In the genomic region with DNA sequence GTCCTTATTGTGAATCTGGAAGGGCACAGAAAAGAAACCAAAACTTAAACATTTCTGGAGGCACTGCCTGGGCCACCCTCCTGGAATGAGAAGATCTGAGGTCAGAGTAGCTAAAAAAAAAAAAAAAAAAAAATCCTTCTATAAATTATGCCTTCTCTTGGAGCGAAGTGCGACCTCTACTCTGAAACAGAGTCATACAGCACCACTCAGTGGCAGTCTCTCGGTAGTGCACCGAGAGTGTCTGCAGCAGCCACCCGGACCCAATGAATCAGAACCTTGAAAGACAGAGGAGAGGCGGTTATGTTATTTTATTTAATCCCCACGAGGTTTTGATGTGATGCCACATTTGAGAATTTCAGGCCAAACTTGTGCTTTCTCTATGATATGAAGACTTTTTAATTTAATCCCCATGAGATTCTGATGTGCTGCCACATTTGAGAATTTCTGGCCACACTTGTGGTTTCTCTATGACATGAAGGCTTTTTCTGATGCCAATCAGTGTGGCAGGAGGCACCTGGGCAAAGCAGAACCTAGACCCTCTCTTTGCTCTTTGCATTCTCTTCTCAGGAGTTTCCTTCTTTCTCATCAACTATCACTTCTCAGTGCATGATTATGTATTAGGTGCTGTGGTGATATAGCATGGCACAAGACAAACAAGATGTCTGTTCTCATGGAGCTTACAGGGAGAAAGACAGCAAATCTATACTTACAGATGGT, we compare ENCODE assay signal across 8 cellular contexts. TPM values are rescaled to one million over a fixed set of nuclear protein-coding genes. Genes with fewer than 3 reads are reported as not detected.
DNase-seq lines count a peak whose midpoint lies in the region; ATAC-seq and TF ChIP-seq lines count a peak whose summit lies in the region.

No MANE protein-coding gene starts in this region.

- H3K36me3 ChIP-seq in BJ (ENCODE audit: control insufficient read depth, insufficient read depth, low read length), result no peaks in the 10 kb centered on the region
- H3K36me3 ChIP-seq in esophagus muscularis mucosa, result no peaks in the 10 kb centered on the region

- no peak for TF ChIP-seq POLR2A in esophagus muscularis mucosa (IDR thresholded peaks at IDR 0.05; ENCODE audit: low read depth)

- WGBS in esophagus muscularis mucosa, result 3% methylated on average over 7 of the region's 7 CpGs

- H3K27me3 ChIP-seq in BJ (ENCODE audit: control insufficient read depth, insufficient read depth, low read length), result no peaks in the 10 kb centered on the region; the same call in 1 of the 2 replicates
- no peaks in the 10 kb centered on the region for H3K27me3 ChIP-seq in esophagus muscularis mucosa

- no peak overlapping the region for H3K4me3 Mint-ChIP-seq in activated CD4-positive, alpha-beta memory T cell treated with anti-CD3 and anti-CD28 coated beads for 36 hours
- H3K4me3 Mint-ChIP-seq in naive thymus-derived CD8-positive, alpha-beta T cell, result no peak overlapping the region
- no peak overlapping the region for H3K4me3 Mint-ChIP-seq in type B pancreatic cell

- TF ChIP-seq EP300 in esophagus muscularis mucosa (IDR thresholded peaks at IDR 0.05), result no peak

- peak; percentile 51 for ATAC-seq in GM19463 (IDR thresholded peaks at IDR 0.05; ENCODE audit: unreplicated experiment)
- peak; percentile 62 to 63 for ATAC-seq in naive thymus-derived CD8-positive, alpha-beta T cell
- no peak for ATAC-seq in HG02642 (IDR thresholded peaks at IDR 0.05; ENCODE audit: poor library complexity, unreplicated experiment)

- DNase-seq in BJ (ENCODE audit: low read depth) (no peak), NCI-H2171 treated with DMSO at 0.1 percent for 48 hours (lab: John Stamatoyannopoulos, UW) (peak; percentile 0), esophagus muscularis mucosa (ENCODE audit: extremely low spot score) (no peak), type B pancreatic cell (ENCODE audit: extremely low spot score, unreplicated experiment) (no peak)
- DNase-seq in activated CD4-positive, alpha-beta memory T cell treated with anti-CD3 and anti-CD28 coated beads for 36 hours, result peak; percentile 66
- DNase-seq in naive thymus-derived CD8-positive, alpha-beta T cell, result peak in 9 of 10 donors; percentile 2 to 63 (median 17)

- no peaks in the 10 kb centered on the region for H3K9me3 ChIP-seq in esophagus muscularis mucosa

- H3K27me3 Mint-ChIP-seq in activated CD4-positive, alpha-beta memory T cell treated with anti-CD3 and anti-CD28 coated beads for 36 hours, result peaks cover 3% of the 10 kb centered on the region
- no peaks in the 10 kb centered on the region for H3K27me3 Mint-ChIP-seq in naive thymus-derived CD8-positive, alpha-beta T cell
- no peaks in the 10 kb centered on the region for H3K27me3 Mint-ChIP-seq in type B pancreatic cell

- TF ChIP-seq CTCF in BJ (IDR thresholded peaks at IDR 0.05; ENCODE audit: insufficient read depth, low read depth, low read length), result peak; percentile 67
- peak; percentile 60 to 63 (median 63) for TF ChIP-seq CTCF in esophagus muscularis mucosa (IDR thresholded peaks at IDR 0.05)
- peak; percentile 74 for TF ChIP-seq CTCF in type B pancreatic cell (conservative IDR thresholded peaks at IDR 0.05)

- H3K4me3 ChIP-seq in BJ (ENCODE audit: low read depth, low read length) (no peak overlapping the region), esophagus muscularis mucosa (no peak overlapping the region)

- peaks cover 0 to 4% (median 2%) of the 10 kb centered on the region in 4 donors for H3K4me1 ChIP-seq in esophagus muscularis mucosa

- POLR2A ChIA-PET in BJ (lab: Charles Lee), result no interaction called here
- POLR2A ChIA-PET in activated CD4-positive, alpha-beta memory T cell treated with anti-CD3 and anti-CD28 coated beads for 36 hours (lab: Charles Lee), result no interaction called here
- POLR2A ChIA-PET in naive thymus-derived CD8-positive, alpha-beta T cell (lab: Charles Lee), result no interaction called here

- CTCF ChIA-PET in BJ (lab: Yijun Ruan, JAX), result interaction anchor here (0.6 to 4.0 kb wide), 11 partner anchors 9 to 226 kb away, joined by 3 to 27 read pairs (median 5); no protein-coding TSS in a partner anchor
- CTCF ChIA-PET in activated CD4-positive, alpha-beta memory T cell treated with anti-CD3 and anti-CD28 coated beads for 36 hours (lab: Charles Lee), result interaction anchor here (0.6 to 4.7 kb wide), 14 partner anchors 9 to 467 kb away, joined by 3 to 38 read pairs (median 4); no protein-coding TSS in a partner anchor

- no peak overlapping the region for H3K27ac Mint-ChIP-seq in activated CD4-positive, alpha-beta memory T cell treated with anti-CD3 and anti-CD28 coated beads for 36 hours
- H3K27ac Mint-ChIP-seq in naive thymus-derived CD8-positive, alpha-beta T cell, result no peak overlapping the region
- no peak overlapping the region for H3K27ac Mint-ChIP-seq in type B pancreatic cell

- no peaks in the 10 kb centered on the region for H3K36me3 Mint-ChIP-seq in activated CD4-positive, alpha-beta memory T cell treated with anti-CD3 and anti-CD28 coated beads for 36 hours
- H3K36me3 Mint-ChIP-seq in naive thymus-derived CD8-positive, alpha-beta T cell, result no peaks in the 10 kb centered on the region
- H3K36me3 Mint-ChIP-seq in type B pancreatic cell, result no peaks in the 10 kb centered on the region

- no peak overlapping the region for H3K27ac ChIP-seq in esophagus muscularis mucosa (replicated peaks in 1 of 4)

- no peaks in the 10 kb centered on the region for H3K9me3 Mint-ChIP-seq in activated CD4-positive, alpha-beta memory T cell treated with anti-CD3 and anti-CD28 coated beads for 36 hours
- no peaks in the 10 kb centered on the region for H3K9me3 Mint-ChIP-seq in naive thymus-derived CD8-positive, alpha-beta T cell
- H3K9me3 Mint-ChIP-seq in type B pancreatic cell, result no peaks in the 10 kb centered on the region

- intact Hi-C loops in activated CD4-positive, alpha-beta memory T cell treated with anti-CD3 and anti-CD28 coated beads for 36 hours (cut with micrococcal nuclease), result loop anchor here (1.0 kb wide), 2 partner anchors 62 to 220 kb away; no protein-coding TSS in a partner anchor
- intact Hi-C loops in esophagus muscularis mucosa (cut with DNase I), result loop anchor here (2.0 to 10.0 kb wide), 2 partner anchors 62 to 220 kb away; no protein-coding TSS in a partner anchor

- H3K4me1 Mint-ChIP-seq in activated CD4-positive, alpha-beta memory T cell treated with anti-CD3 and anti-CD28 coated beads for 36 hours (ENCODE audit: low read depth), result no peaks in the 10 kb centered on the region
- H3K4me1 Mint-ChIP-seq in naive thymus-derived CD8-positive, alpha-beta T cell, result peaks cover 0 to 9% (median 0%) of the 10 kb centered on the region in 4 donors
- peaks cover 5% of the 10 kb centered on the region for H3K4me1 Mint-ChIP-seq in type B pancreatic cell (ENCODE audit: unreplicated experiment)

RNA-seq across cellular contexts. Expression of gene CT47C1, which starts 5.6 kb away (rescaled TPM):
- polyA plus RNA-seq in BJ (2011; rRNA removed), result not detected in 2 replicates
- not detected in 2 replicates for polyA minus RNA-seq in BJ (2011; rRNA and poly(A)+ RNA removed)
- not detected for total RNA-seq in activated CD4-positive, alpha-beta memory T cell treated with anti-CD3 and anti-CD28 coated beads for 36 hours
- total RNA-seq in esophagus muscularis mucosa (not detected), type B pancreatic cell (ENCODE audit: low replicate concordance) (not detected in 2 replicates)
- not detected for total RNA-seq in naive thymus-derived CD8-positive, alpha-beta T cell
- not detected for polyA plus RNA-seq in naive thymus-derived CD8-positive, alpha-beta T cell

Comparison
In these comparisons a context has a peak if more than half of its experiments do, and no peak if none do; other contexts are left out.
1. DNase-seq: peak in NCI-H2171 treated with DMSO at 0.1 percent for 48 hours (single experiment), activated CD4-positive, alpha-beta memory T cell treated with anti-CD3 and anti-CD28 coated beads for 36 hours (single experiment) and naive thymus-derived CD8-positive, alpha-beta T cell (9 of 10); none in BJ (single experiment), esophagus muscularis mucosa (single experiment) and type B pancreatic cell (single experiment).
2. Peak in every context shown above with its lines, with median percentiles within 50 percentile points of each other: CTCF ChIP-seq.